7 cellular contexts compared by ENCODE assay signal in the genomic region with DNA sequence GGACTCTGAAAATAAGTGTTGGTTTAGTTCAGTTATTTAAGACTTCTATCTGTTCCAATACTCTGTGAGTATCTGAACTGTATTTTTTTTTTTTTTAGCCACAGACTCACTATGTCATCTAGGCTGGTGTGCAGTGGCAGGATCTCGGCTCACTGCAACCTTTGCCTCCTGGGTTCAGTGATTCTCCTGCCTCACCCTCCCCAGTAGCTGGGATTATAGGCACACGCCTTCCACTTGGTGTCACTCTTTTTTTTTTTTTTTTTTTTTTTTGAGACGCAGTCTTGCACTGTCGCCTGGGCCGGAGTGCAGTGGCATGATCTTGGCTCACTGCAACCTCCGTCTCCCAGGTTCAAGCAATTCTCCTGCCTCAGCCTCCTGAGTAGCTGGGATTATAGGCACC. TPM values are rescaled to one million over a fixed set of nuclear protein-coding genes. Genes with fewer than 3 reads are reported as not detected.
DNase-seq lines count a peak whose midpoint lies in the region; FAIRE-seq and TF ChIP-seq lines count a peak whose summit lies in the region.
"Not testable (repeated sequence)": the region's sequence is repeated elsewhere in the genome, so short reads cannot be mapped to it uniquely, and the experiment has no call there.
"Had no signal": no experiment of that assay in that cellular context is flagged by ENCODE, and none has a peak within 500 bp of the region (broad histone marks: within the 10 kb centered on the region; RNA-seq: fewer than 3 reads in every experiment).

No MANE protein-coding gene starts in this region.

- peak overlapping the region; percentile 99 for H3K4me2 ChIP-seq in KMS-11

- H4K20me1 ChIP-seq in KMS-11 (ENCODE audit: insufficient read depth), result not testable (repeated sequence)

- FAIRE-seq in small intestine (lab: Jason Lieb, UNC), result not testable (repeated sequence)

- H3K9me3 ChIP-seq in HEK293 (ENCODE audit: control insufficient read depth, insufficient read depth, low read depth, low read length); SK-N-MC (ENCODE audit: low read depth, low read length); liver (ENCODE audit: control insufficient read depth in 4 of 4, low read length in 3 of 4); small intestine (ENCODE audit: control insufficient read depth, low read depth): not testable (repeated sequence)

- H3K36me3 ChIP-seq in HEK293 (ENCODE audit: control insufficient read depth in 2 of 2, insufficient read depth in 1 of 2, low read length in 2 of 2) (peaks cover 13 to 46% of the 10 kb centered on the region in 2 experiments), KMS-11 (ENCODE audit: insufficient read depth) (peaks cover 35% of the 10 kb centered on the region; the same call in 1 of the 2 replicates), SK-N-MC (ENCODE audit: insufficient read depth, low read length) (peaks cover 100% of the 10 kb centered on the region), liver (ENCODE audit: control insufficient read depth in 4 of 4, insufficient read depth in 3 of 4, low read depth in 1 of 4, low read length in 3 of 4) (peaks cover 4 to 57% (median 30%) of the 10 kb centered on the region in 4 donors), small intestine (ENCODE audit: control insufficient read depth in 2 of 2, insufficient read depth in 2 of 2, low read length in 2 of 2) (peaks cover 9 to 14% of the 10 kb centered on the region in 2 donors)

- H3K4me1 ChIP-seq in HEK293 (ENCODE audit: control insufficient read depth, insufficient read depth, low read length); liver (ENCODE audit: control insufficient read depth in 4 of 4, insufficient read depth in 4 of 4, low read length in 3 of 4); small intestine (ENCODE audit: control insufficient read depth in 2 of 2, insufficient read depth in 1 of 2, low read depth in 1 of 2, low read length in 1 of 2): not testable (repeated sequence)
- H3K4me1 ChIP-seq in KMS-11 (ENCODE audit: low read depth, poor library complexity, severe bottlenecking), result peaks cover 100% of the 10 kb centered on the region

- not testable (repeated sequence) for DNase-seq in SK-N-MC (ENCODE audit: low read depth, low spot score); epithelial cell of prostate (ENCODE audit: low read depth, low spot score)
- peak; percentile 81 for DNase-seq in small intestine

- H3K79me2 ChIP-seq in KMS-11 (ENCODE audit: insufficient read depth, low read depth), result peaks cover 85% of the 10 kb centered on the region

- H3K27ac ChIP-seq in HEK293 (ENCODE audit: extremely low read depth, low read depth, low read length); liver (ENCODE audit: low read depth in 1 of 2, low read length in 2 of 2); small intestine (ENCODE audit: low read depth in 1 of 2, low read length in 1 of 2): not testable (repeated sequence)
- H3K27ac ChIP-seq in KMS-11 (peak overlapping the region; percentile 9; the same call in 1 of the 2 replicates), SK-N-MC (peak overlapping the region; percentile 40; the same call in 1 of the 2 replicates), epithelial cell of prostate (peak overlapping the region; percentile 45)

- not testable (repeated sequence) for TF ChIP-seq RAD21 in liver (IDR thresholded peaks at IDR 0.05)

- TF ChIP-seq CTCF in HEK293 (tag by site-specific recombination; IDR thresholded peaks at IDR 0.05); KMS-11 (conservative IDR thresholded peaks at IDR 0.05; ENCODE audit: low read depth, low read length); liver (IDR thresholded peaks at IDR 0.05; ENCODE audit: low read depth, low read length, missing input control): not testable (repeated sequence)

- CTCF ChIA-PET in HEK293 (lab: Yijun Ruan, JAX), result interaction anchor here (0.6 to 1.0 kb wide), 4 partner anchors 24 to 551 kb away, joined by 3 to 6 read pairs (median 4); no protein-coding TSS in a partner anchor

- POLR2A ChIA-PET in HEK293 (lab: Yijun Ruan, JAX), result not testable (repeated sequence)

- not testable (repeated sequence) for H2AFZ ChIP-seq in KMS-11 (ENCODE audit: low read depth)

- H3K27me3 ChIP-seq in KMS-11 (ENCODE audit: insufficient read depth, low read depth); liver (ENCODE audit: control insufficient read depth in 4 of 4, insufficient read depth in 4 of 4, low read length in 3 of 4); small intestine (ENCODE audit: control insufficient read depth in 2 of 2, insufficient read depth in 2 of 2, low read length in 2 of 2): not testable (repeated sequence)

- WGBS in liver, result 82% methylated on average over 6 of the region's 6 CpGs
- 56 to 79% (median 75%) methylated on average over 6 of the region's 6 CpGs for WGBS in small intestine, 3 donors

- not testable (repeated sequence) for H3K9ac ChIP-seq in KMS-11; SK-N-MC (ENCODE audit: insufficient read length); liver (ENCODE audit: low read depth in 1 of 2, low read length in 2 of 2)

- H3K4me3 ChIP-seq in HEK293 (ENCODE audit: low read depth, low read length); KMS-11 (IDR thresholded peaks at IDR 0.05; ENCODE audit: insufficient read depth, low read depth, low read length); SK-N-MC; liver (ENCODE audit: low read depth in 1 of 3, low read length in 3 of 3); small intestine (ENCODE audit: low read depth in 1 of 2, low read length in 2 of 2): not testable (repeated sequence)

TF ChIP-seq in HEK293, 187 proteins besides CTCF, POLR2A, EP300 and RAD21:
- TF ChIP-seq, protein P1, sequence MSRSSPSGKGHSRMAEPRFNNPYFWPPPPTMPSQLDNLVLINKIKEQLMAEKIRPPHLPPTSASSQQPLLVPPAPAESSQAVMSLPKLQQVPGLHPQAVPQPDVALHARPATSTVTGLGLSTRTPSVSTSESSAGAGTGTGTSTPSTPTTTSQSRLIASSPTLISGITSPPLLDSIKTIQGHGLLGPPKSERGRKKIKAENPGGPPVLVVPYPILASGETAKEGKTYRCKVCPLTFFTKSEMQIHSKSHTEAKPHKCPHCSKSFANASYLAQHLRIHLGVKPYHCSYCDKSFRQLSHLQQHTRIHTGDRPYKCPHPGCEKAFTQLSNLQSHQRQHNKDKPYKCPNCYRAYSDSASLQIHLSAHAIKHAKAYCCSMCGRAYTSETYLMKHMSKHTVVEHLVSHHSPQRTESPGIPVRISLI (tag by site-specific recombination; IDR thresholded peaks at IDR 0.05), result peak; percentile 82; the same call in 1 of the 2 replicates

TF ChIP-seq in liver, 16 proteins besides CTCF, POLR2A, EP300 and RAD21:
- peak; percentile 44 to 54 for TF ChIP-seq HNF4A (conservative IDR thresholded peaks at IDR 0.05)

RNA-seq across cellular contexts. Expression of a gene that starts 21.4 kb away (rescaled TPM):
- total RNA-seq in liver, result 100 to 1,000 TPM in 1 of 2 donors, 10 to 100 TPM in 1; 28.9 to 120 TPM
- polyA plus RNA-seq in liver, result 10 to 100 TPM; 50.6 to 52.8 TPM
- 100 to 1,000 TPM in 1 of 3 donors, 10 to 100 TPM in 2; 55.1 to 118 (median 74.6) TPM for polyA plus RNA-seq in small intestine

RNA-seq across cellular contexts. Expression of a gene that starts 49.4 kb away (rescaled TPM):
- 1 to 10 TPM; 2.7 to 6.4 TPM for total RNA-seq in liver
- polyA plus RNA-seq in liver (1 to 10 TPM; 1.2 to 1.5 TPM), small intestine (10 to 100 TPM in 1 of 3 donors, 1 to 10 TPM in 1, under 1 TPM in 1; 0.89 to 11.1 (median 2.7) TPM)
- polyA plus RNA-seq: CD4-positive, CD25-positive, alpha-beta regulatory T cell had no signal
